14 cellular contexts compared by ENCODE assay signal in the genomic region with DNA sequence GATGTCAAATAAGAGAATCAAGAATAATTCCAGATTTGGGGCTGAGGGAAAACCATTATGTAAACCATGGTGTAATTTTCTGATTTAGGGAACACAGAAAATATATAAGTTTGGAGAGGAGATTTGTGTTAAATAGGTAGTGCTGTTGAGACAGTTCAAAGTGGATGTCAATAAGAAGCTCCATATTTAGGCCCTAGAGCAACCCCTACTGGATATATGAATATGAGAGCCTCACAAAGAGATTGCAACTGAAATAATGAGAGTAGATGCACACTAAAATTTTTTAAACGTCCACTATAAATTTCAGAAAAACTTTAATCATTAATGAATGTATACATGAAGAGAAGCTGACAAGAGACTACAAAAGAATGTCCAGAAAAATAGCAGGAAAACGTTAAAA.
A peak's percentile ranks its signal among the peaks of the same experiment; 100 is the strongest.
DNase-seq lines count a peak whose midpoint lies in the region; ATAC-seq and TF ChIP-seq lines count a peak whose summit lies in the region.
"Had no signal": no experiment of that assay in that cellular context is flagged by ENCODE, and none has a peak within 500 bp of the region (broad histone marks: within the 10 kb centered on the region; RNA-seq: fewer than 3 reads in every experiment).

No MANE protein-coding gene starts in this region.

- no peak for TF ChIP-seq CTCF in NB4 (IDR thresholded peaks at IDR 0.05; ENCODE audit: low read depth, low read length)

- DNase-seq in NCI-H2171 treated with DMSO at 0.1 percent for 48 hours (lab: John Stamatoyannopoulos, UW) (peak; percentile 18), NCI-H2171 (lab: John Stamatoyannopoulos, UW) (no peak), NB4 (ENCODE audit: low read depth) (peak; percentile 11), astrocyte of the hippocampus (ENCODE audit: low read depth, low spot score) (peak; percentile 0), renal cortical epithelial cell (ENCODE audit: low read depth) (peak; percentile 23)
- no peak for DNase-seq in activated effector memory CD4-positive, alpha-beta T cell treated with anti-CD3 and anti-CD28 coated beads, Interleukin-2, amount 50 U/mL, for 16 hours
- DNase-seq: activated CD4-positive, alpha-beta T cell treated with anti-CD3 and anti-CD28 coated beads, Interleukin-2, amount 10 ng/mL, durations not matched to agents 24 days and 14 days; activated naive CD8-positive, alpha-beta T cell treated with anti-CD3 and anti-CD28 coated beads, Interleukin-2, amount 50 U/mL, for 24 hours; MG63; posterior cingulate gyrus had no signal

- TF ChIP-seq POLR2A in NB4 (IDR thresholded peaks at IDR 0.05; ENCODE audit: extremely low read depth, insufficient read length), result no peak

- ATAC-seq in GM18520 (IDR thresholded peaks at IDR 0.05; ENCODE audit: unreplicated experiment) (no peak), GM19467 (IDR thresholded peaks at IDR 0.05; ENCODE audit: unreplicated experiment) (no peak)
- ATAC-seq: activated naive CD8-positive, alpha-beta T cell treated with anti-CD3 and anti-CD28 coated beads, Interleukin-2, amount 50 U/mL, for 24 hours; Right ventricle myocardium inferior had no signal

- H3K4me3 ChIP-seq in NB4 (ENCODE audit: low read depth, low read length), result no peak overlapping the region
- H3K4me3 ChIP-seq: BLaER1, MG63 had no signal

Comparison
In these comparisons a context has a peak if more than half of its experiments do, and no peak if none do; other contexts are left out.
1. DNase-seq: peak in NCI-H2171 treated with DMSO at 0.1 percent for 48 hours (single experiment), NB4 (single experiment), astrocyte of the hippocampus (single experiment) and renal cortical epithelial cell (single experiment); none in NCI-H2171 (single experiment) and activated effector memory CD4-positive, alpha-beta T cell treated with anti-CD3 and anti-CD28 coated beads, Interleukin-2, amount 50 U/mL, for 16 hours (single experiment).